ENCODE assay signal across 1 cellular context in genomic region chr1:98211271-98211840, GRCh38.
TF ChIP-seq lines count a peak whose summit lies in the region.

No MANE protein-coding gene starts in this region.

TF ChIP-seq in endothelial cell of umbilical vein, 7 proteins besides CTCF, POLR2A, EP300 and RAD21:
- TF ChIP-seq FOS (IDR thresholded peaks at IDR 0.05; ENCODE audit: borderline replicate concordance, insufficient read depth, low read length) (no peak), POLR2AphosphoS5 (IDR thresholded peaks at IDR 0.05; ENCODE audit: insufficient read depth, low read depth, low read length) (no peak), GATA2 (IDR thresholded peaks at IDR 0.05; ENCODE audit: insufficient read depth, insufficient read length, low read depth, low read length) (no peak), EZH2 (IDR thresholded peaks at IDR 0.05; ENCODE audit: borderline replicate concordance, low read depth, low read length, severe bottlenecking) (no peak), JUN (IDR thresholded peaks at IDR 0.05; ENCODE audit: borderline replicate concordance, insufficient read depth, insufficient read length, low read depth) (no peak), MAX (IDR thresholded peaks at IDR 0.05; ENCODE audit: insufficient read depth, insufficient read length) (no peak), MYC (IDR thresholded peaks at IDR 0.05; ENCODE audit: low read depth, low read length) (no peak)
TF ChIP-seq in endothelial cell of umbilical vein: peak in this region for 0.
